Comparison of ENCODE assay signal across 1 cellular context in the genomic region with DNA sequence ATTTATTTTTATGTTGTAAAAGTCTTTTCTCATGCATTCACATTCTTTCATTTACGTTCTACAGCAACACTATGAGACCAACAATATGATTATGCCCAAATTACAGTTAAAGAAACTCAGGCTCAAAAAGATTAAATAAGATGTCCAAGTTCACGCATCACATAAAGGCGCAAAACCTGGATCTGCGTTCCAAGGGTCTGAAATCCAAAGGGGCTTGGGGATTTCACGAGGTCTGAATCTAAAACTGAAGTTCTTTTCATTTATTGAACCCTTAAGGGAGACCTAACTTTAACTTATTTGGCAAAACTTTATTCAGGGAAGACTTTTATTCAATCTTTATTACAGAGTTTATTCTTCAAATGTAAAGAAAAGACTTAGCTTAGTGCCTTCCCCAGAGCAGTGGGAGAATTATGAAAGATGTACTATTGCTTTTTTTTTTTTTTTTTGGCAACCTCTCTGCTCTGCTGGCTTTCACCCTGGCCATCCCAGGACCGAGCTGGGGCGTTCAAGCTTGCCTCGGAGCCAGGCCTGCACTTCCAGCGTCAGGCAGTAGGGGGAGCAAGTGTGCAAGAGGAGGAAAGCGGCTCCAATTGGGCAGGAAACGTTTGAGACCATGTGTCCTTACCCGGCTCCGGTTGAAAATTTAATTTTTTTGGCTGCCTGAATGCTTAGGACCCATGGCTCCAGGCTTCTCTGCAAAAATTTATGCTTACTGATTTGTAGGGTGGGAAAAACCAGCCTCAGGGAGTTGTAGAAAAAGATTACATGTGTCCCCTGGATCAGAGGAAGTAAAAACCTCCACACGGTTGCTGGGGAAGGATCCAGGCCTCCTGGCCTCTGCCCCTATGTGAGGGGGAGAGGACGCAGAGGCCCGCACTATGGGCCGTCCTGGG.
TF ChIP-seq lines count a peak whose summit lies in the region.

No MANE protein-coding gene starts in this region.

TF ChIP-seq in IMR-90, 13 proteins besides CTCF, POLR2A, EP300 and RAD21:
- TF ChIP-seq CEBPB (IDR thresholded peaks at IDR 0.05; ENCODE audit: low read depth, low read length) (no peak), BHLHE40 (IDR thresholded peaks at IDR 0.05; ENCODE audit: low read depth, low read length) (no peak), FOS (IDR thresholded peaks at IDR 0.05; ENCODE audit: low read depth, low read length) (no peak), SMC3 (IDR thresholded peaks at IDR 0.05; ENCODE audit: low read depth, low read length) (peak; percentile 69), RFX5 (IDR thresholded peaks at IDR 0.05; ENCODE audit: low read depth, low read length) (no peak), MXI1 (IDR thresholded peaks at IDR 0.05; ENCODE audit: borderline replicate concordance, low read depth, low read length) (no peak; the same call in 1 of the 2 replicates), CHD1 (IDR thresholded peaks at IDR 0.05; ENCODE audit: low read depth, low read length) (no peak), MAFK (IDR thresholded peaks at IDR 0.05; ENCODE audit: low read depth, low read length) (no peak), RCOR1 (IDR thresholded peaks at IDR 0.05; ENCODE audit: insufficient replicate concordance, low read length) (no peak)
- TF ChIP-seq, protein P1, sequence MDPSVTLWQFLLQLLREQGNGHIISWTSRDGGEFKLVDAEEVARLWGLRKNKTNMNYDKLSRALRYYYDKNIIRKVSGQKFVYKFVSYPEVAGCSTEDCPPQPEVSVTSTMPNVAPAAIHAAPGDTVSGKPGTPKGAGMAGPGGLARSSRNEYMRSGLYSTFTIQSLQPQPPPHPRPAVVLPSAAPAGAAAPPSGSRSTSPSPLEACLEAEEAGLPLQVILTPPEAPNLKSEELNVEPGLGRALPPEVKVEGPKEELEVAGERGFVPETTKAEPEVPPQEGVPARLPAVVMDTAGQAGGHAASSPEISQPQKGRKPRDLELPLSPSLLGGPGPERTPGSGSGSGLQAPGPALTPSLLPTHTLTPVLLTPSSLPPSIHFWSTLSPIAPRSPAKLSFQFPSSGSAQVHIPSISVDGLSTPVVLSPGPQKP (IDR thresholded peaks at IDR 0.05; ENCODE audit: borderline replicate concordance, low read depth, low read length) = no peak
- TF ChIP-seq, protein P2, sequence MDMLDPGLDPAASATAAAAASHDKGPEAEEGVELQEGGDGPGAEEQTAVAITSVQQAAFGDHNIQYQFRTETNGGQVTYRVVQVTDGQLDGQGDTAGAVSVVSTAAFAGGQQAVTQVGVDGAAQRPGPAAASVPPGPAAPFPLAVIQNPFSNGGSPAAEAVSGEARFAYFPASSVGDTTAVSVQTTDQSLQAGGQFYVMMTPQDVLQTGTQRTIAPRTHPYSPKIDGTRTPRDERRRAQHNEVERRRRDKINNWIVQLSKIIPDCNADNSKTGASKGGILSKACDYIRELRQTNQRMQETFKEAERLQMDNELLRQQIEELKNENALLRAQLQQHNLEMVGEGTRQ (IDR thresholded peaks at IDR 0.05; ENCODE audit: low read depth, low read length) = peak; percentile 52; the same call in 1 of the 2 replicates
